ENCODE assay signal across 27 cellular contexts in the genomic region with DNA sequence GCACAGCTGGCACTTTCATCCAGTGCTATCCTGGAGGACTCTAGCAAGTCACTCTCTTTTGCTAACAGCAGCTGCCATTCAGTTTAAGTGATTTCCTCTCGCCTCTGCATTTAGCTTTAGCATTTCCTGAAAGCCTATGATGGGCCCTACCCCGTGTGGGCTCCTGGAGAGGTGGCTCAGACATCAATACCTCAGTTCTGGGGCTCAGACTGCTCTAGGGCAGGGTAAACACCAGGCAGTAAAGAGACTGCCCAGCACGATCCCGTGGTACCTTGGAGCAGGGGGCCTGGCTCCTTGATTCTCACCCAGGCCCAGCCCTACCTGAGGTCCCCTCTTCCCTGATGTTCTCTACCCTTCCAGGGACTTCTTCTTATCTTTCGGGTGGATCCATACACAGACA.
"Had no signal": no experiment of that assay in that cellular context is flagged by ENCODE, and none has a peak within 500 bp of the region (broad histone marks: within the 10 kb centered on the region; RNA-seq: fewer than 3 reads in every experiment).

No MANE protein-coding gene starts in this region.

- FAIRE-seq: endothelial cell of umbilical vein had no signal

- H3K9ac ChIP-seq: parathyroid adenoma had no signal

- H3K36me3 ChIP-seq: tibial nerve, upper lobe of right lung, vagina had no signal

- ATAC-seq: foreskin keratinocyte; left colon; left ventricle myocardium superior; psoas muscle; right lobe of liver; stimulated activated naive B cell treated with anti-CD40 and anti-IgM and Interleukin-4, amounts not matched to agents 10 μg/mL and 1 μg/mL and 100 μg/mL, for 72 hours had no signal

- H3K4me3 ChIP-seq: heart left ventricle, lung, psoas muscle, right lobe of liver, testis, tibial nerve, upper lobe of right lung, vagina had no signal

- DNase-seq: effector CD4-positive, alpha-beta T cell; endodermal cell; erythroblast; foreskin keratinocyte; heart left ventricle; hippocampal formation; left colon; left ventricle myocardium superior; mesenchymal stem cell; midbrain; occipital lobe; retina; stimulated activated CD4-positive, alpha-beta T cell treated with anti-CD3 and anti-CD28 coated beads, Interleukin-15, amount 100 ng/mL, for 24 hours; stimulated activated CD4-positive, alpha-beta T cell treated with anti-CD3 and anti-CD28 coated beads, Interleukin-1b, Interleukin-23, amount 100 ng/mL, for 48 hours; stimulated activated CD4-positive, alpha-beta T cell treated with anti-CD3 and anti-CD28 coated beads, Interleukin-4, amount 100 ng/mL, for 24 hours; stimulated activated naive B cell treated with anti-CD40 and anti-IgM and Interleukin-4, amounts not matched to agents 10 μg/mL and 1 μg/mL and 100 μg/mL, for 72 hours; stimulated activated naive CD8-positive, alpha-beta T cell treated with anti-CD3 and anti-CD28 coated beads, Interleukin-15, amount 100 ng/mL, for 72 hours; testis; upper lobe of right lung had no signal

- H3K27me3 Mint-ChIP-seq: stimulated activated naive CD8-positive, alpha-beta T cell treated with anti-CD3 and anti-CD28 coated beads, Interleukin-15, amount 100 ng/mL, for 72 hours had no signal

- H3K4me1 ChIP-seq: foreskin keratinocyte, heart left ventricle, parathyroid adenoma, psoas muscle, testis, tibial nerve, upper lobe of right lung, vagina had no signal

- H3K4me3 Mint-ChIP-seq: endodermal cell; nephron; stimulated activated naive B cell treated with anti-CD40 and anti-IgM and Interleukin-4, amounts not matched to agents 10 μg/mL and 1 μg/mL and 100 μg/mL, for 72 hours; stimulated activated naive CD8-positive, alpha-beta T cell treated with anti-CD3 and anti-CD28 coated beads, Interleukin-15, amount 100 ng/mL, for 72 hours had no signal

- H3K9me3 Mint-ChIP-seq: endodermal cell; nephron; stimulated activated naive B cell treated with anti-CD40 and anti-IgM and Interleukin-4, amounts not matched to agents 10 μg/mL and 1 μg/mL and 100 μg/mL, for 72 hours; stimulated activated naive CD8-positive, alpha-beta T cell treated with anti-CD3 and anti-CD28 coated beads, Interleukin-15, amount 100 ng/mL, for 72 hours had no signal

- H3K27ac Mint-ChIP-seq: nephron; stimulated activated naive B cell treated with anti-CD40 and anti-IgM and Interleukin-4, amounts not matched to agents 10 μg/mL and 1 μg/mL and 100 μg/mL, for 72 hours had no signal

- H3K27ac ChIP-seq: foreskin keratinocyte, heart left ventricle, parathyroid adenoma, psoas muscle, right lobe of liver, testis, tibial nerve, upper lobe of right lung, vagina had no signal

- H3K27me3 ChIP-seq: foreskin keratinocyte, heart left ventricle, right lobe of liver, testis, tibial nerve, upper lobe of right lung, vagina had no signal

- H3K4me1 Mint-ChIP-seq: nephron had no signal

- H3K9me3 ChIP-seq: heart left ventricle, psoas muscle, right lobe of liver, testis, tibial nerve, upper lobe of right lung, vagina had no signal

- H3K79me2 ChIP-seq: parathyroid adenoma had no signal

- H3K36me3 Mint-ChIP-seq: stimulated activated naive B cell treated with anti-CD40 and anti-IgM and Interleukin-4, amounts not matched to agents 10 μg/mL and 1 μg/mL and 100 μg/mL, for 72 hours had no signal

- H2AFZ ChIP-seq: parathyroid adenoma had no signal
